15 cellular contexts compared by ENCODE assay signal in the genomic region with DNA sequence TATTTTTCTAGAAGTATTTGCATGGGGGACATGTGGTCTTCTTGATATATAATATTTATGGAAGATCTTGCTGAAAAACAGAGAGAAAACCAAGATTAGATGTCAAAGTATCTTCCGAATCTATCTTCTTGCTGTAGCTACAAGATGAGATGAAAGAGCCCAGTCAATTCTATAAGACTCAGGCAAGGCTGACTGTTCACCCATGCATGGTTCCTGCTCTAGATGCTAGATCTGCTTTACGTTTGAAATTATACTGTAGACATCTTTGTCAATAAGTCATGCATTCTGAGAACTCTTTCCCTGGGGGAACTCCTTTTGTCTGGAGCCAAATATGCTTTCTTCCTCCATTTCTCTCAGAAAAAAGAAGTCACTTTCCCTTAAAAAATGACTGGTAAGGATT.
DNase-seq lines count a peak whose midpoint lies in the region; ATAC-seq lines count a peak whose summit lies in the region.
"Had no signal": no experiment of that assay in that cellular context is flagged by ENCODE, and none has a peak within 500 bp of the region (broad histone marks: within the 10 kb centered on the region; RNA-seq: fewer than 3 reads in every experiment).

No MANE protein-coding gene starts in this region.

- ATAC-seq in GM19023 (IDR thresholded peaks at IDR 0.05; ENCODE audit: unreplicated experiment): peak; percentile 68
- ATAC-seq in HG02588 (IDR thresholded peaks at IDR 0.05; ENCODE audit: unreplicated experiment): peak; percentile 82
- ATAC-seq in HG03159 (IDR thresholded peaks at IDR 0.05; ENCODE audit: unreplicated experiment): peak; percentile 94
- ATAC-seq in stimulated activated memory B cell treated with anti-CD40 and anti-IgM and Interleukin-4, amounts not matched to agents 10 μg/mL and 1 μg/mL and 100 μg/mL, for 72 hours: peak; percentile 87
- ATAC-seq in HG02571 (IDR thresholded peaks at IDR 0.05; ENCODE audit: unreplicated experiment): no peak
- ATAC-seq: activated T-cell treated with anti-CD3 and anti-CD28 coated beads, Interleukin-2, amount 50 U/mL, for 4 hours; left ventricle myocardium superior had no signal

- peaks cover 34% of the 10 kb centered on the region for H3K4me1 Mint-ChIP-seq in stimulated activated memory B cell treated with anti-CD40 and anti-IgM and Interleukin-4, amounts not matched to agents 10 μg/mL and 1 μg/mL and 100 μg/mL, for 72 hours
- H3K4me1 Mint-ChIP-seq in immature natural killer cell: no peaks in the 10 kb centered on the region

- DNase-seq in NCI-H2196 treated with DMSO at 0.1 percent for 48 hours (lab: John Stamatoyannopoulos, UW; ENCODE audit: unreplicated experiment) (no peak), immature natural killer cell (no peak)
- DNase-seq: activated T-cell treated with anti-CD3 and anti-CD28 coated beads, Interleukin-2, amount 50 U/mL, for 4 hours; Caco-2; effector CD8-positive, alpha-beta T cell; left ventricle myocardium superior; NCI-H524 treated with DMSO at 0.1 percent for 48 hours; occipital lobe; SJCRH30; stimulated activated CD4-positive, alpha-beta T cell treated with anti-CD3 and anti-CD28 coated beads, Interleukin-15, amount 100 ng/mL, for 24 hours had no signal

- no peaks in the 10 kb centered on the region for H3K9me3 Mint-ChIP-seq in stimulated activated memory B cell treated with anti-CD40 and anti-IgM and Interleukin-4, amounts not matched to agents 10 μg/mL and 1 μg/mL and 100 μg/mL, for 72 hours
- peaks cover 3 to 22% (median 11%) of the 10 kb centered on the region in 6 donors for H3K9me3 Mint-ChIP-seq in immature natural killer cell

- peak overlapping the region; percentile 48 for H3K27ac Mint-ChIP-seq in stimulated activated memory B cell treated with anti-CD40 and anti-IgM and Interleukin-4, amounts not matched to agents 10 μg/mL and 1 μg/mL and 100 μg/mL, for 72 hours
- H3K27ac Mint-ChIP-seq in immature natural killer cell: no peak overlapping the region

- no peaks in the 10 kb centered on the region for H3K36me3 Mint-ChIP-seq in stimulated activated memory B cell treated with anti-CD40 and anti-IgM and Interleukin-4, amounts not matched to agents 10 μg/mL and 1 μg/mL and 100 μg/mL, for 72 hours
- no peaks in the 10 kb centered on the region for H3K36me3 Mint-ChIP-seq in immature natural killer cell

- H3K27me3 Mint-ChIP-seq in stimulated activated memory B cell treated with anti-CD40 and anti-IgM and Interleukin-4, amounts not matched to agents 10 μg/mL and 1 μg/mL and 100 μg/mL, for 72 hours: no peaks in the 10 kb centered on the region
- H3K27me3 Mint-ChIP-seq in immature natural killer cell (ENCODE audit: low read depth in 3 of 3): no peaks in the 10 kb centered on the region

- H3K4me3 Mint-ChIP-seq in stimulated activated memory B cell treated with anti-CD40 and anti-IgM and Interleukin-4, amounts not matched to agents 10 μg/mL and 1 μg/mL and 100 μg/mL, for 72 hours: no peak overlapping the region
- H3K4me3 Mint-ChIP-seq in immature natural killer cell: no peak overlapping the region
- H3K4me3 Mint-ChIP-seq: activated T-cell treated with anti-CD3 and anti-CD28 coated beads, Interleukin-2, amount 50 U/mL, for 4 hours had no signal
